In the genomic region with DNA sequence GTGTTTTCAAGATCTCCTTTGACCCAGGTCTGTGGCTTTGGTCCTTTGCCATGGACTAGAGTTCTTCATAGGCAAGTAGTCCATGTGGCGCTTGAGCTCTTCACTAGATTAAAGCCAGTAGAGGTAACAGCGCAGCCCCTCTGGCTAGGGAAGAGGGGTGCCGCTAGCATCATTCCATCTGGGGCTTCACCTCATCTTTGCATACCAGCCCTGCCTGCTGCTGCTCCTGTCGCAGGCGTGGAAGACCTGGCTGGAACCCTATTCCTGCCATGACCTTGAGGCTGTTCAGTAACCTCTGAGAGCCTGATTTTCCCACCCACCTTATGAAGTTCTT, we compare ENCODE assay signal across 11 cellular contexts.
A peak's percentile ranks its signal among the peaks of the same experiment; 100 is the strongest.
DNase-seq lines count a peak whose midpoint lies in the region; ATAC-seq, FAIRE-seq and TF ChIP-seq lines count a peak whose summit lies in the region.
"Had no signal": no experiment of that assay in that cellular context is flagged by ENCODE, and none has a peak within 500 bp of the region (broad histone marks: within the 10 kb centered on the region; RNA-seq: fewer than 3 reads in every experiment).

No MANE protein-coding gene starts in this region.

- no peak overlapping the region for H3K4me2 ChIP-seq in neural progenitor cell

- peaks cover 63% of the 10 kb centered on the region for H3K4me1 Mint-ChIP-seq in CD8-positive, alpha-beta T cell (ENCODE audit: low read depth)
- peaks cover 57% of the 10 kb centered on the region for H3K4me1 Mint-ChIP-seq in brain
- peaks cover 52% of the 10 kb centered on the region for H3K4me1 Mint-ChIP-seq in neural progenitor cell
- H3K4me1 Mint-ChIP-seq in osteocyte (ENCODE audit: unreplicated experiment) = peaks cover 20% of the 10 kb centered on the region

- peak; percentile 13 for ATAC-seq in CD8-positive, alpha-beta T cell
- ATAC-seq in GM19463 (IDR thresholded peaks at IDR 0.05; ENCODE audit: unreplicated experiment) = no peak

- no peak for TF ChIP-seq POLR2A in GM12891 (IDR thresholded peaks at IDR 0.05; ENCODE audit: low read depth, low read length)

- no peaks in the 10 kb centered on the region for H3K9me3 Mint-ChIP-seq in CD8-positive, alpha-beta T cell
- H3K9me3 Mint-ChIP-seq in brain (no peaks in the 10 kb centered on the region), neural progenitor cell (no peaks in the 10 kb centered on the region), osteocyte (ENCODE audit: unreplicated experiment) (no peaks in the 10 kb centered on the region)

- no peaks in the 10 kb centered on the region for H3K27me3 Mint-ChIP-seq in CD8-positive, alpha-beta T cell (ENCODE audit: low read depth)
- no peaks in the 10 kb centered on the region for H3K27me3 Mint-ChIP-seq in brain
- peaks cover 5% of the 10 kb centered on the region for H3K27me3 Mint-ChIP-seq in neural progenitor cell (ENCODE audit: insufficient read depth, low read depth)
- H3K27me3 Mint-ChIP-seq in osteocyte (ENCODE audit: unreplicated experiment) = no peaks in the 10 kb centered on the region

- peak overlapping the region; percentile 71 for H3K4me3 Mint-ChIP-seq in CD8-positive, alpha-beta T cell
- peak overlapping the region in 2 of 5 experiments; percentile 28 to 68 for H3K4me3 Mint-ChIP-seq in brain
- H3K4me3 Mint-ChIP-seq in neural progenitor cell = no peak overlapping the region
- H3K4me3 Mint-ChIP-seq in osteocyte (ENCODE audit: unreplicated experiment) = no peak overlapping the region

- POLR2A ChIA-PET in CD8-positive, alpha-beta T cell (lab: Charles Lee) = interaction anchor here (1.0 to 2.9 kb wide), 3 partner anchors 11 to 46 kb away, joined by 3 to 8 read pairs (median 4); no protein-coding TSS in a partner anchor

- CTCF ChIA-PET in CD8-positive, alpha-beta T cell (lab: Charles Lee) = interaction anchor here (0.8 to 2.8 kb wide), 3 partner anchors 14 to 211 kb away, joined by 3 to 15 read pairs (median 4); no protein-coding TSS in a partner anchor

- H3K4me3 ChIP-seq in CD8-positive, alpha-beta T cell (ENCODE audit: low read depth, low read length) = peak overlapping the region; percentile 3
- no peak overlapping the region for H3K4me3 ChIP-seq in neural progenitor cell
- H3K4me3 ChIP-seq: suprapubic skin had no signal

- peaks cover 5% of the 10 kb centered on the region for H3K36me3 Mint-ChIP-seq in CD8-positive, alpha-beta T cell
- H3K36me3 Mint-ChIP-seq in brain = peaks cover 26% of the 10 kb centered on the region
- H3K36me3 Mint-ChIP-seq in neural progenitor cell = peaks cover 27% of the 10 kb centered on the region
- peaks cover 6% of the 10 kb centered on the region for H3K36me3 Mint-ChIP-seq in osteocyte (ENCODE audit: unreplicated experiment)

- peaks cover 46% of the 10 kb centered on the region for H3K4me1 ChIP-seq in CD8-positive, alpha-beta T cell (ENCODE audit: insufficient read depth, low read length)
- peaks cover 16% of the 10 kb centered on the region for H3K4me1 ChIP-seq in neural progenitor cell

- H3K79me2 ChIP-seq in neural progenitor cell (ENCODE audit: low read depth) = peaks cover 32% of the 10 kb centered on the region

- no peaks in the 10 kb centered on the region for H3K9me3 ChIP-seq in CD8-positive, alpha-beta T cell (ENCODE audit: low read length)
- H3K9me3 ChIP-seq in KOPT-K1 (ENCODE audit: insufficient read depth, low read length, poor library complexity, severe bottlenecking) (no peaks in the 10 kb centered on the region), neural progenitor cell (ENCODE audit: low read depth) (no peaks in the 10 kb centered on the region)
- H3K9me3 ChIP-seq: suprapubic skin had no signal

- no peak for TF ChIP-seq CTCF in CD8-positive, alpha-beta T cell (IDR thresholded peaks at IDR 0.05)
- TF ChIP-seq CTCF in brain (conservative IDR thresholded peaks at IDR 0.05) (no peak), neural progenitor cell (IDR thresholded peaks at IDR 0.05) (no peak), osteocyte (IDR thresholded peaks at IDR 0.05) (no peak)

- peak overlapping the region; percentile 89 for H3K27ac Mint-ChIP-seq in CD8-positive, alpha-beta T cell
- H3K27ac Mint-ChIP-seq in brain (peak overlapping the region; percentile 83 to 96 (median 94)), neural progenitor cell (peak overlapping the region; percentile 98), osteocyte (ENCODE audit: unreplicated experiment) (no peak overlapping the region)

- no peak overlapping the region for H2AFZ ChIP-seq in neural progenitor cell (replicated peaks)

- no peak overlapping the region for H3K9ac ChIP-seq in neural progenitor cell

- no peaks in the 10 kb centered on the region for H3K36me3 ChIP-seq in CD8-positive, alpha-beta T cell (ENCODE audit: insufficient read depth, low read length)
- H3K36me3 ChIP-seq in KOPT-K1 (ENCODE audit: insufficient read depth, low read length) (peaks cover 52% of the 10 kb centered on the region), neural progenitor cell (no peaks in the 10 kb centered on the region)
- H3K36me3 ChIP-seq: suprapubic skin had no signal

- H3K27me3 ChIP-seq in CD8-positive, alpha-beta T cell (ENCODE audit: insufficient read depth, low read length) = no peaks in the 10 kb centered on the region
- H3K27me3 ChIP-seq in neural progenitor cell = no peaks in the 10 kb centered on the region
- H3K27me3 ChIP-seq: suprapubic skin had no signal

- intact Hi-C loops in CD8-positive, alpha-beta T cell (cut with DNase I, micrococcal nuclease) = loop anchor here (1.0 to 2.0 kb wide), 2 partner anchors 11 to 14 kb away; no protein-coding TSS in a partner anchor

- no peak overlapping the region for H3K27ac ChIP-seq in CD8-positive, alpha-beta T cell (ENCODE audit: low read depth, low read length)
- H3K27ac ChIP-seq in KOPT-K1 (ENCODE audit: low read depth, low read length, poor library complexity, severe bottlenecking) = peak overlapping the region; percentile 97
- no peak overlapping the region for H3K27ac ChIP-seq in neural progenitor cell
- H3K27ac ChIP-seq: suprapubic skin had no signal

- H3F3A ChIP-seq in neural progenitor cell (ENCODE audit: low read depth) = no peaks in the 10 kb centered on the region

- DNase-seq in CD8-positive, alpha-beta T cell = peak in 1 of 7 experiments; percentile 51
- DNase-seq in neural progenitor cell (ENCODE audit: low spot score) (no peak), NCI-H1930 (lab: John Stamatoyannopoulos, UW) (no peak), GM12891 (ENCODE audit: insufficient read length, low spot score) (no peak), osteocyte (ENCODE audit: extremely low spot score, unreplicated experiment) (no peak)
- DNase-seq: NCI-H1694 treated with DMSO at 0.1 percent for 48 hours had no signal

- peaks cover 11% of the 10 kb centered on the region for H4K20me1 ChIP-seq in neural progenitor cell (ENCODE audit: low read depth)

- FAIRE-seq in GM12891 (lab: Jason Lieb, UNC) = no peak
- FAIRE-seq: colon had no signal

TF ChIP-seq in GM12891, 5 proteins besides CTCF, POLR2A, EP300 and RAD21:
- no peak for TF ChIP-seq POU2F2 (IDR thresholded peaks at IDR 0.05; ENCODE audit: low read depth, low read length)
- no peak for TF ChIP-seq POLR2AphosphoS5 (IDR thresholded peaks at IDR 0.05; ENCODE audit: low read depth, low read length)
- TF ChIP-seq TAF1 (IDR thresholded peaks at IDR 0.05; ENCODE audit: low read depth, low read length) = no peak
- TF ChIP-seq PAX5 (IDR thresholded peaks at IDR 0.05; ENCODE audit: insufficient read depth, low read length, severe bottlenecking) = no peak
- no peak for TF ChIP-seq SPI1 (IDR thresholded peaks at IDR 0.05; ENCODE audit: low read depth, low read length)
